Comparison of ENCODE assay signal across 18 cellular contexts in genomic region chr1:202361701-202362100, GRCh38.
"Had no signal": no experiment of that assay in that cellular context is flagged by ENCODE, and none has a peak within 500 bp of the region (broad histone marks: within the 10 kb centered on the region; RNA-seq: fewer than 3 reads in every experiment).

No MANE protein-coding gene starts in this region.

- H3K27ac ChIP-seq: coronary artery, lower lobe of right lung, thoracic aorta, VCaP had no signal

- ATAC-seq: activated T-cell treated with anti-CD3 and anti-CD28 coated beads, Interleukin-2, amount 50 U/mL, for 72 hours; left colon; lower lobe of right lung; stimulated activated naive B cell treated with anti-CD40 and anti-IgM and Interleukin-4, amounts not matched to agents 10 μg/mL and 1 μg/mL and 100 μg/mL, for 72 hours had no signal

- H3K9me3 Mint-ChIP-seq: activated T-cell treated with anti-CD3 and anti-CD28 coated beads, Interleukin-2, amount 50 U/mL, for 72 hours; nephron; stimulated activated naive B cell treated with anti-CD40 and anti-IgM and Interleukin-4, amounts not matched to agents 10 μg/mL and 1 μg/mL and 100 μg/mL, for 72 hours had no signal

- H3K36me3 ChIP-seq: lower lobe of right lung, thoracic aorta had no signal

- H3K4me3 Mint-ChIP-seq: activated T-cell treated with anti-CD3 and anti-CD28 coated beads, Interleukin-2, amount 50 U/mL, for 72 hours; nephron; stimulated activated naive B cell treated with anti-CD40 and anti-IgM and Interleukin-4, amounts not matched to agents 10 μg/mL and 1 μg/mL and 100 μg/mL, for 72 hours had no signal

- H3K27ac Mint-ChIP-seq: activated T-cell treated with anti-CD3 and anti-CD28 coated beads, Interleukin-2, amount 50 U/mL, for 72 hours; nephron; stimulated activated naive B cell treated with anti-CD40 and anti-IgM and Interleukin-4, amounts not matched to agents 10 μg/mL and 1 μg/mL and 100 μg/mL, for 72 hours had no signal

- H3K4me3 ChIP-seq: coronary artery, lower lobe of right lung, thoracic aorta had no signal

- DNase-seq: activated CD4-positive, alpha-beta T cell treated with anti-CD3 and anti-CD28 coated beads for 1 hour; activated CD4-positive, alpha-beta T cell treated with anti-CD3 and anti-CD28 coated beads, Interleukin-2, amount 50 U/mL, for 4 hours; activated effector memory CD4-positive, alpha-beta T cell treated with anti-CD3 and anti-CD28 coated beads, Interleukin-2, amount 50 U/mL, for 16 hours; activated naive CD4-positive, alpha-beta T cell treated with anti-CD3 and anti-CD28 coated beads, Interleukin-2, amount 50 U/mL, for 16 hours; activated T-cell treated with anti-CD3 and anti-CD28 coated beads, Interleukin-2, amount 50 U/mL, for 72 hours; aorta; head of caudate nucleus; islet precursor cell; left colon; lower lobe of right lung; midbrain; nucleus accumbens; stimulated activated naive B cell treated with anti-CD40 and anti-IgM and Interleukin-4, amounts not matched to agents 10 μg/mL and 1 μg/mL and 100 μg/mL, for 72 hours; T-helper 2 cell had no signal

- H3K27me3 Mint-ChIP-seq: stimulated activated naive B cell treated with anti-CD40 and anti-IgM and Interleukin-4, amounts not matched to agents 10 μg/mL and 1 μg/mL and 100 μg/mL, for 72 hours had no signal

- H3K9me3 ChIP-seq: lower lobe of right lung, thoracic aorta had no signal

- H3K36me3 Mint-ChIP-seq: stimulated activated naive B cell treated with anti-CD40 and anti-IgM and Interleukin-4, amounts not matched to agents 10 μg/mL and 1 μg/mL and 100 μg/mL, for 72 hours had no signal
